8 cellular contexts compared by ENCODE assay signal in the genomic region with DNA sequence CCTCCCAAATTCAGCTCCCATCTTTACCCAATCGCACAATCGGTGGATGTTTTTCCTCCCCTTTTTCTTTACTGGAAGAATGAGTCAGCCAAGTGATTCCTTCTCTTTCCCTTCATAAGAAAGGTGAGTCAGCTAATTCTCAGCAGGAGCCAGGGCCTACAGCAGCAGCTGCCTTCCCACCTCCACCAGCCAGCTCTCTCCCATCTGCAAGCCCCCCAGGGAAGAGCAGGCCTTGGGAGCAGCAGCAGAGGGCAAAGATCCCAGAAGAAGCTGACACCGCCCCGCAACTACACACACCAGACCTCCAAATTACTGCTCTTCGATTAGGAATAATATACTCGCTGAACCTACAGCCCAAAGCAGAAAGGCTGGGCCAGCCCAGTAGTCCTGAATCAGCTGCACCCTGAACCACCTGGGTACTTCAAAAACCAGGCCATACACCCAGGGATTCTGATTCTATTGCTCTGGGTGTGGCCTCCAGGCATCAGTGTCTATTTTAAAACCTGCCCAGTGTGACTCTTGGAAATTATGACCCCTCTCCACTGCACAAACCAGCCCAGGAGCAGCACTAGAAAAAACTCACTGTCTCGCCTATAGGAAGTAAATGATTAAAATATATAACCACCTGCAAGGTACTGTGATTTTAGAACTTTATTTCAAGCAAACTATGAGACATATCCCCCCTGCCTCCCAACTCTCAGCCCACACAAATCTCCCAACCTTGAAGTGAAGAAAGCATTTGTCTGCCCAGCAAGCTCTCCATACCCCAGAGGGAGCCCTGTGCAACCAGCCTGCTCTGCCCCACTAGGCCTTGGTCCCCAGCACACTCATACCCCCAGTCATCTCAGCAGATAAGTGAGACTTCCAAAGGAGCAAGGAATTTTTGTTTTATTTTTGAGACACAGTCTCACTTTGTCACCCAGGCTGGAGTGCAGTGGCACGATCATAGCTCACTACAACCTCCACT. TPM values are rescaled to one million over a fixed set of nuclear protein-coding genes. Genes with fewer than 3 reads are reported as not detected.
DNase-seq lines count a peak whose midpoint lies in the region; ATAC-seq, FAIRE-seq and TF ChIP-seq lines count a peak whose summit lies in the region.

No MANE protein-coding gene starts in this region.

- FAIRE-seq in G401.6 (lab: Jason Lieb, UNC) = peak; percentile 69
- no peak for FAIRE-seq in pancreas (lab: Jason Lieb, UNC)

- WGBS in pancreas, 2 donors = 79 to 85% methylated on average over 8 of the region's 8 CpGs
- 80 to 83% methylated on average over 8 of the region's 8 CpGs for WGBS in aorta, 2 donors

- H3K36me3 ChIP-seq in pancreas = no peaks in the 10 kb centered on the region
- H3K36me3 ChIP-seq in aorta (ENCODE audit: control insufficient read depth in 1 of 2, insufficient read depth in 2 of 2, low read length in 1 of 2) = no peaks in the 10 kb centered on the region

- no peak for TF ChIP-seq CTCF in epithelial cell of esophagus (IDR thresholded peaks at IDR 0.05; ENCODE audit: insufficient read depth, low read depth, low read length, missing control alignments)
- no peak for TF ChIP-seq CTCF in pancreas (IDR thresholded peaks at IDR 0.05)

- no peaks in the 10 kb centered on the region for H3K9me3 ChIP-seq in pancreas
- no peaks in the 10 kb centered on the region for H3K9me3 ChIP-seq in aorta (ENCODE audit: control insufficient read depth, low read length)

- H3K27ac ChIP-seq in pancreas (no peak overlapping the region), aorta (ENCODE audit: low read depth in 1 of 2, low read length in 2 of 2) (peak overlapping the region in 1 of 2 donors; percentile 30)

- H3K4me1 ChIP-seq in pancreas (no peaks in the 10 kb centered on the region), aorta (ENCODE audit: control insufficient read depth in 1 of 2, insufficient read depth in 2 of 2, low read length in 2 of 2) (peaks cover under 1 to 6% of the 10 kb centered on the region in 2 donors)

- H3K27me3 ChIP-seq in pancreas (no peaks in the 10 kb centered on the region), aorta (ENCODE audit: control insufficient read depth in 1 of 2, insufficient read depth in 2 of 2, low read length in 1 of 2) (no peaks in the 10 kb centered on the region)

- ATAC-seq in pancreas (peak in 3 of 4 donors; percentile 54 to 81 (median 69)), HG03354 (IDR thresholded peaks at IDR 0.05; ENCODE audit: poor library complexity, severe bottlenecking, unreplicated experiment) (no peak), aorta (ENCODE audit: low FRiP score) (no peak)

- no peak overlapping the region for H3K4me3 ChIP-seq in epithelial cell of esophagus (ENCODE audit: low read length)
- H3K4me3 ChIP-seq in pancreas = no peak overlapping the region
- no peak overlapping the region for H3K4me3 ChIP-seq in aorta (ENCODE audit: low read length in 2 of 2)

- DNase-seq in NCI-H69 (lab: John Stamatoyannopoulos, UW) (peak; percentile 57), epithelial cell of esophagus (ENCODE audit: low read depth) (peak; percentile 80), pancreas (no peak), NCI-H510A (lab: John Stamatoyannopoulos, UW) (no peak), aorta (no peak)
- no peak for DNase-seq in stimulated activated CD4-positive, alpha-beta T cell treated with anti-CD3 and anti-CD28 coated beads, Interleukin-4, amount 100 ng/mL, for 24 hours

- intact Hi-C loops in pancreas (cut with DNase I) (no loop called here), aorta (cut with DNase I) (no loop called here)

RNA-seq across cellular contexts. Expression of gene SFXN5, which starts 7.3 kb away (rescaled TPM):
- total RNA-seq in pancreas (1 to 10 TPM; 2.6 to 8.4 (median 4.8) TPM), aorta (10 to 100 TPM; 12.6 to 20.7 TPM)
- polyA plus RNA-seq in pancreas (1 to 10 TPM; 5.3 to 7.0 TPM), aorta (10 to 100 TPM in 1 of 2 donors, 1 to 10 TPM in 1; 6.3 to 17.0 TPM)

RNA-seq across cellular contexts. Expression of gene RAB11FIP5, which starts 48.6 kb away (rescaled TPM):
- total RNA-seq in pancreas (10 to 100 TPM; 13.4 to 17.6 (median 16.2) TPM), aorta (10 to 100 TPM; 48.7 to 51.5 TPM)
- polyA plus RNA-seq in pancreas (10 to 100 TPM; 10.1 to 12.4 TPM), aorta (10 to 100 TPM; 14.4 to 23.7 TPM)

Comparison
In these comparisons a context has a peak if more than half of its experiments do, and no peak if none do; other contexts are left out.
1. DNase-seq: peak in NCI-H69 (single experiment) and epithelial cell of esophagus (single experiment); none in pancreas (0 of 6), stimulated activated CD4-positive, alpha-beta T cell treated with anti-CD3 and anti-CD28 coated beads, Interleukin-4, amount 100 ng/mL, for 24 hours (single experiment), NCI-H510A (single experiment) and aorta (0 of 2).
2. ATAC-seq: peak in pancreas (3 of 4); none in HG03354 (single experiment) and aorta (single experiment).